ENCODE assay signal across 33 cellular contexts in genomic region chr18:79817607-79817998, GRCh38. TPM values are rescaled to one million over a fixed set of nuclear protein-coding genes. Genes with fewer than 3 reads are reported as not detected.
"Had no signal": no experiment of that assay in that cellular context is flagged by ENCODE, and none has a peak within 500 bp of the region (broad histone marks: within the 10 kb centered on the region; RNA-seq: fewer than 3 reads in every experiment).

No MANE protein-coding gene starts in this region.

- H3K36me3 ChIP-seq: brain microvascular endothelial cell had no signal

- DNase-seq: activated B cell treated with CpG ODN at 0.5 μM for 24 hours; activated CD4-positive, alpha-beta memory T cell treated with anti-CD3 and anti-CD28 coated beads, Interleukin-2, amount 10 ng/mL, durations not matched to agents 7 days and 5 days; activated CD4-positive, alpha-beta T cell treated with anti-CD3 and anti-CD28 coated beads for 4 hours; activated CD4-positive, CD25-positive, alpha-beta regulatory T cell treated with anti-CD3 and anti-CD28 coated beads, Interleukin-2, amount 50 U/mL, for 72 hours; activated CD8-positive, alpha-beta memory T cell treated with anti-CD3 and anti-CD28 coated beads for 24 hours; activated CD8-positive, alpha-beta memory T cell treated with anti-CD3 and anti-CD28 coated beads, Interleukin-2, amount 10 ng/mL, durations not matched to agents 7 days and 5 days; activated CD8-positive, alpha-beta memory T cell treated with anti-CD3 and anti-CD28 coated beads, Interleukin-2, amount 50 U/mL, for 48 hours; activated effector memory CD4-positive, alpha-beta T cell treated with Interleukin-2 at 50 U/mL for 16 hours; activated naive CD4-positive, alpha-beta T cell treated with anti-CD3 and anti-CD28 coated beads, Interleukin-2, amount 10 ng/mL, durations not matched to agents 7 days and 5 days; activated naive CD8-positive, alpha-beta T cell treated with anti-CD3 and anti-CD28 coated beads, Interleukin-2, amount 50 U/mL, for 24 hours; activated T-cell treated with anti-CD3 and anti-CD28 coated beads, Interleukin-2, amount 50 U/mL, for 48 hours; anterior cingulate cortex; central memory CD4-positive, alpha-beta T cell; Karpas-422; NCI-H1092; NCI-H1436 treated with DMSO at 0.1 percent for 48 hours; NCI-H1694 treated with DMSO at 0.1 percent for 48 hours; NCI-H2029; NCI-H345; NCI-H524 treated with DMSO at 0.1 percent for 48 hours; NK-92 treated with Interleukin-12 subunit alpha and Interleukin-12 subunit beta, amount 100 ng/mL, for 24 hours; PC-9; SIG-M5; T-cell; T-helper 17 cell had no signal

- H2AFZ ChIP-seq: PC-9 had no signal

- H3K36me3 Mint-ChIP-seq: activated CD8-positive, alpha-beta memory T cell treated with anti-CD3 and anti-CD28 coated beads, Interleukin-2, amount 10 ng/mL, durations not matched to agents 7 days and 5 days; activated naive CD4-positive, alpha-beta T cell treated with anti-CD3 and anti-CD28 coated beads, Interleukin-2, amount 10 ng/mL, durations not matched to agents 7 days and 5 days; activated naive CD8-positive, alpha-beta T cell; T-cell had no signal

- H3K27ac ChIP-seq: brain microvascular endothelial cell, PC-9, RWPE1, VCaP had no signal

- H3K4me2 ChIP-seq: PC-9 had no signal

- H3K4me1 Mint-ChIP-seq: activated CD4-positive, alpha-beta memory T cell treated with anti-CD3 and anti-CD28 coated beads, Interleukin-2, amount 10 ng/mL, durations not matched to agents 7 days and 5 days had no signal

- H3K4me3 Mint-ChIP-seq: activated B cell treated with CpG ODN at 0.5 μM for 24 hours; activated CD4-positive, alpha-beta memory T cell treated with anti-CD3 and anti-CD28 coated beads, Interleukin-2, amount 10 ng/mL, durations not matched to agents 7 days and 5 days; activated CD8-positive, alpha-beta memory T cell treated with anti-CD3 and anti-CD28 coated beads, Interleukin-2, amount 10 ng/mL, durations not matched to agents 7 days and 5 days; activated naive CD4-positive, alpha-beta T cell treated with anti-CD3 and anti-CD28 coated beads, Interleukin-2, amount 10 ng/mL, durations not matched to agents 7 days and 5 days; activated naive CD8-positive, alpha-beta T cell; activated naive CD8-positive, alpha-beta T cell treated with anti-CD3 and anti-CD28 coated beads, Interleukin-2, amount 50 U/mL, for 24 hours; T-cell; T-helper 17 cell had no signal

- H3K27ac Mint-ChIP-seq: activated B cell treated with CpG ODN at 0.5 μM for 24 hours; activated CD4-positive, alpha-beta memory T cell treated with anti-CD3 and anti-CD28 coated beads, Interleukin-2, amount 10 ng/mL, durations not matched to agents 7 days and 5 days; activated CD8-positive, alpha-beta memory T cell treated with anti-CD3 and anti-CD28 coated beads, Interleukin-2, amount 10 ng/mL, durations not matched to agents 7 days and 5 days; activated naive CD4-positive, alpha-beta T cell treated with anti-CD3 and anti-CD28 coated beads, Interleukin-2, amount 10 ng/mL, durations not matched to agents 7 days and 5 days; activated naive CD8-positive, alpha-beta T cell; activated naive CD8-positive, alpha-beta T cell treated with anti-CD3 and anti-CD28 coated beads, Interleukin-2, amount 50 U/mL, for 24 hours; T-cell; T-helper 17 cell had no signal

- H3K27me3 ChIP-seq: brain microvascular endothelial cell had no signal

- ATAC-seq: activated CD8-positive, alpha-beta memory T cell treated with anti-CD3 and anti-CD28 coated beads, Interleukin-2, amount 10 ng/mL, durations not matched to agents 7 days and 5 days; activated naive CD8-positive, alpha-beta T cell treated with anti-CD3 and anti-CD28 coated beads, Interleukin-2, amount 50 U/mL, for 24 hours; T-cell; T-helper 17 cell had no signal

- H3K9me3 Mint-ChIP-seq: activated B cell treated with CpG ODN at 0.5 μM for 24 hours; activated CD4-positive, alpha-beta memory T cell treated with anti-CD3 and anti-CD28 coated beads, Interleukin-2, amount 10 ng/mL, durations not matched to agents 7 days and 5 days; activated naive CD8-positive, alpha-beta T cell treated with anti-CD3 and anti-CD28 coated beads, Interleukin-2, amount 50 U/mL, for 24 hours; T-cell had no signal

- H3K4me3 ChIP-seq: PC-9 had no signal

RNA-seq across cellular contexts. Expression of gene KCNG2, which starts 19.9 kb away (rescaled TPM):
- total RNA-seq: activated B cell treated with CpG ODN at 0.5 μM for 24 hours; activated CD4-positive, alpha-beta memory T cell treated with anti-CD3 and anti-CD28 coated beads, Interleukin-2, amount 10 ng/mL, durations not matched to agents 7 days and 5 days; activated CD8-positive, alpha-beta memory T cell treated with anti-CD3 and anti-CD28 coated beads, Interleukin-2, amount 10 ng/mL, durations not matched to agents 7 days and 5 days; MCF 10A; OCI-LY7; PC-9; Right ventricle myocardium inferior; SK-MEL-5; T-cell; T-helper 17 cell had no signal
